In genomic region chr17:36674278-36674650, GRCh38 we compare ENCODE assay signal across 12 cellular contexts.
DNase-seq lines count a peak whose midpoint lies in the region; ATAC-seq and TF ChIP-seq lines count a peak whose summit lies in the region.
"Had no signal": no experiment of that assay in that cellular context is flagged by ENCODE, and none has a peak within 500 bp of the region (broad histone marks: within the 10 kb centered on the region; RNA-seq: fewer than 3 reads in every experiment).

No MANE protein-coding gene starts in this region.

- no peaks in the 10 kb centered on the region for H3K36me3 Mint-ChIP-seq in progenitor cell of endocrine pancreas (ENCODE audit: insufficient read depth)

- no peaks in the 10 kb centered on the region for H3K4me1 ChIP-seq in right atrium auricular region
- H3K4me1 ChIP-seq: ascending aorta, stomach had no signal

- ATAC-seq in HG02763 (IDR thresholded peaks at IDR 0.05; ENCODE audit: unreplicated experiment): no peak
- ATAC-seq: left cardiac atrium, Panc1 had no signal

- TF ChIP-seq CTCF in WERI-Rb-1 (IDR thresholded peaks at IDR 0.05; ENCODE audit: low read depth, low read length) (no peak), progenitor cell of endocrine pancreas (IDR thresholded peaks at IDR 0.05; ENCODE audit: unreplicated experiment) (no peak), right atrium auricular region (IDR thresholded peaks at IDR 0.05) (no peak)

- H3K27ac ChIP-seq in KOPT-K1 (ENCODE audit: low read depth, low read length, poor library complexity, severe bottlenecking) (peak overlapping the region; percentile 69), WERI-Rb-1 (peak overlapping the region; percentile 45; the same call in 1 of the 2 replicates), right atrium auricular region (no peak overlapping the region)
- H3K27ac ChIP-seq: ascending aorta, stomach had no signal

- no peaks in the 10 kb centered on the region for H3K4me1 Mint-ChIP-seq in progenitor cell of endocrine pancreas (ENCODE audit: low read depth)

- H3K9me3 Mint-ChIP-seq in progenitor cell of endocrine pancreas (ENCODE audit: low read depth): no peaks in the 10 kb centered on the region

- H3K4me3 Mint-ChIP-seq in progenitor cell of endocrine pancreas (ENCODE audit: low read depth): no peak overlapping the region

- H3K36me3 ChIP-seq in KOPT-K1 (ENCODE audit: insufficient read depth, low read length) (no peaks in the 10 kb centered on the region), WERI-Rb-1 (no peaks in the 10 kb centered on the region), right atrium auricular region (no peaks in the 10 kb centered on the region)
- H3K36me3 ChIP-seq: ascending aorta, stomach had no signal

- H3K9me3 ChIP-seq in KOPT-K1 (ENCODE audit: insufficient read depth, low read length, poor library complexity, severe bottlenecking) (no peaks in the 10 kb centered on the region), WERI-Rb-1 (ENCODE audit: severe bottlenecking) (no peaks in the 10 kb centered on the region), right atrium auricular region (no peaks in the 10 kb centered on the region)
- H3K9me3 ChIP-seq: ascending aorta, stomach had no signal

- H3K4me3 ChIP-seq in WERI-Rb-1 (ENCODE audit: low read depth, low read length): no peak overlapping the region
- H3K4me3 ChIP-seq in right atrium auricular region: no peak overlapping the region
- H3K4me3 ChIP-seq: ascending aorta, stomach had no signal

- H3K27me3 Mint-ChIP-seq in progenitor cell of endocrine pancreas: peaks cover 18% of the 10 kb centered on the region

- no peak for DNase-seq in WERI-Rb-1
- peak; percentile 20 for DNase-seq in activated T-helper 9 cell treated with anti-CD3 and anti-CD28 coated beads, Interleukin-2, amount 50 U/mL, for 16 hours (ENCODE audit: low read depth)
- peak; percentile 29 for DNase-seq in stimulated activated CD4-positive, alpha-beta T cell treated with anti-CD3 and anti-CD28 coated beads, Interleukin-2, amount 100 ng/mL, for 24 hours
- no peak for DNase-seq in progenitor cell of endocrine pancreas (ENCODE audit: low spot score, unreplicated experiment)
- no peak for DNase-seq in right atrium auricular region (ENCODE audit: low spot score)
- no peak for DNase-seq in NCI-H1105 (lab: John Stamatoyannopoulos, UW)
- DNase-seq: left cardiac atrium, stomach had no signal

- no peak overlapping the region for H3K27ac Mint-ChIP-seq in progenitor cell of endocrine pancreas

- H3K27me3 ChIP-seq in WERI-Rb-1 (ENCODE audit: insufficient read depth, low read depth, severe bottlenecking): no peaks in the 10 kb centered on the region
- no peaks in the 10 kb centered on the region for H3K27me3 ChIP-seq in right atrium auricular region
- H3K27me3 ChIP-seq: ascending aorta had no signal

Comparison
In these comparisons a context has a peak if more than half of its experiments do, and no peak if none do; other contexts are left out.
1. H3K27ac ChIP-seq: peak in KOPT-K1 (single experiment) and WERI-Rb-1 (single experiment); none in right atrium auricular region (0 of 2).
2. DNase-seq: peak in activated T-helper 9 cell treated with anti-CD3 and anti-CD28 coated beads, Interleukin-2, amount 50 U/mL, for 16 hours (single experiment) and stimulated activated CD4-positive, alpha-beta T cell treated with anti-CD3 and anti-CD28 coated beads, Interleukin-2, amount 100 ng/mL, for 24 hours (2 of 2); none in WERI-Rb-1 (single experiment), progenitor cell of endocrine pancreas (single experiment), right atrium auricular region (single experiment) and NCI-H1105 (single experiment).